In the genomic region with DNA sequence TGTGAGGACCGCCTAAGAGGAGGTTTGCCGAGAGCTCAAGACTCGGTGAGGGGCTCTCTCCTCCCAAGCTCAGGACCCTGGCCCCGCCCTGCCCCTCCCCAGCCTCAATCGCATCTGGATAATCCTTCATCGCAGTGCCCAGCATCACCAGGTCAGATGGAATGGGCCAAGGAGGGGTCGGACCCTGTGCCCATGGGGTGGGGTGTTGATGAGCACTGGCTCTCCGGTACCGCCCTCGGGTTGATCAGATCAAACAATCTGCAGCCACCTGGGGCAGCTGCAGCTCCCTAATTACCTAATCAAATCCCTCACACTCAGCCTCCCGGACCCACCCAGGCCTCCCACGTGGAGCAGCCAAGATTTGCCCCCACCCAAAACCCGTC, we compare ENCODE assay signal across 15 cellular contexts. TPM values are rescaled to one million over a fixed set of nuclear protein-coding genes. Genes with fewer than 3 reads are reported as not detected.
A peak's percentile ranks its signal among the peaks of the same experiment; 100 is the strongest.
DNase-seq lines count a peak whose midpoint lies in the region; ATAC-seq, FAIRE-seq and TF ChIP-seq lines count a peak whose summit lies in the region.
"Had no signal": no experiment of that assay in that cellular context is flagged by ENCODE, and none has a peak within 500 bp of the region (broad histone marks: within the 10 kb centered on the region; RNA-seq: fewer than 3 reads in every experiment).

No MANE protein-coding gene starts in this region.

- no peaks in the 10 kb centered on the region for H3K9me3 ChIP-seq in pancreas
- H3K9me3 ChIP-seq: BLaER1 treated with 17β-estradiol and CSF1 and Interleukin-3, amounts not matched to agents 10 nM and 100 nM; prostate gland; spleen had no signal

- H3K27ac ChIP-seq in dorsolateral prefrontal cortex (no peak overlapping the region), pancreas (no peak overlapping the region)
- H3K27ac ChIP-seq: prostate gland, spleen had no signal

- no peaks in the 10 kb centered on the region for H3K9me3 Mint-ChIP-seq in mesothelial cell of epicardium
- H3K9me3 Mint-ChIP-seq: activated naive CD8-positive, alpha-beta T cell treated with anti-CD3 and anti-CD28 coated beads for 36 hours; T-helper 1 cell treated with Interleukin-12 subunit alpha and Interleukin-12 subunit beta and Interleukin-4 antibody, amounts not matched to agents 30 μg/mL and 1 μg/mL, for 36 hours had no signal

- H3K27me3 ChIP-seq in dorsolateral prefrontal cortex (peaks cover 0 to 4% (median 0%) of the 10 kb centered on the region in 45 donors), pancreas (no peaks in the 10 kb centered on the region)
- H3K27me3 ChIP-seq: BLaER1 treated with 17β-estradiol and CSF1 and Interleukin-3, amounts not matched to agents 10 nM and 100 nM had no signal

- H3K4me3 ChIP-seq in dorsolateral prefrontal cortex (peak overlapping the region in 58 of 59 donors; percentile 11 to 65 (median 48)), pancreas (peak overlapping the region in 2 of 4 donors; percentile 11 to 24)
- H3K4me3 ChIP-seq: BLaER1 treated with 17β-estradiol and CSF1 and Interleukin-3, amounts not matched to agents 10 nM and 100 nM; prostate gland had no signal

- no peaks in the 10 kb centered on the region for H3K4me1 Mint-ChIP-seq in mesothelial cell of epicardium

- DNase-seq in NCI-H146 (lab: John Stamatoyannopoulos, UW) (peak; percentile 34), NCI-H146 treated with DMSO at 0.1 percent for 48 hours (lab: John Stamatoyannopoulos, UW; ENCODE audit: unreplicated experiment) (no peak), NCI-H69 (lab: John Stamatoyannopoulos, UW) (peak; percentile 57), dorsolateral prefrontal cortex (no peak), pancreas (no peak), DMS153 (lab: John Stamatoyannopoulos, UW) (no peak), mesothelial cell of epicardium (ENCODE audit: low spot score in 2 of 2, unreplicated experiment in 2 of 2) (no peak)

- peak; percentile 3 to 31 (median 8) for ATAC-seq in pancreas
- no peak for ATAC-seq in HG02852 (IDR thresholded peaks at IDR 0.05; ENCODE audit: unreplicated experiment)

- peaks cover 42% of the 10 kb centered on the region for H3K27me3 Mint-ChIP-seq in mesothelial cell of epicardium (ENCODE audit: low read depth)

- WGBS in pancreas, 2 donors, result 51 to 57% methylated on average over 13 of the region's 13 CpGs

- H3K36me3 ChIP-seq in pancreas, result no peaks in the 10 kb centered on the region
- H3K36me3 ChIP-seq: BLaER1 treated with 17β-estradiol and CSF1 and Interleukin-3, amounts not matched to agents 10 nM and 100 nM; prostate gland; spleen had no signal

- peaks cover 0 to 6% (median 3%) of the 10 kb centered on the region in 3 donors for H3K4me1 ChIP-seq in pancreas
- H3K4me1 ChIP-seq: prostate gland had no signal

- no peak for FAIRE-seq in pancreas (lab: Jason Lieb, UNC)

- intact Hi-C loops in dorsolateral prefrontal cortex (cut with DNase I) (loop anchor here (5.0 to 10.0 kb wide), 2 partner anchors 530 to 533 kb away; a partner anchor contains a TSS), pancreas (cut with DNase I) (no loop called here)

- no peaks in the 10 kb centered on the region for H3K36me3 Mint-ChIP-seq in mesothelial cell of epicardium
- H3K36me3 Mint-ChIP-seq: activated naive CD8-positive, alpha-beta T cell treated with anti-CD3 and anti-CD28 coated beads for 36 hours; naive B cell had no signal

- no peak overlapping the region for H3K27ac Mint-ChIP-seq in mesothelial cell of epicardium
- H3K27ac Mint-ChIP-seq: activated naive CD8-positive, alpha-beta T cell treated with anti-CD3 and anti-CD28 coated beads for 36 hours; T-helper 1 cell treated with Interleukin-12 subunit alpha and Interleukin-12 subunit beta and Interleukin-4 antibody, amounts not matched to agents 30 μg/mL and 1 μg/mL, for 36 hours had no signal

- no peak for TF ChIP-seq CTCF in dorsolateral prefrontal cortex (IDR thresholded peaks at IDR 0.05 in 54 of 56, conservative IDR thresholded peaks at IDR 0.05 in 2 of 56; ENCODE audit: low read depth in 1 of 56, partially characterized antibody in 56 of 56)
- no peak for TF ChIP-seq CTCF in pancreas (IDR thresholded peaks at IDR 0.05)
- no peak for TF ChIP-seq CTCF in mesothelial cell of epicardium (IDR thresholded peaks at IDR 0.05; ENCODE audit: unreplicated experiment)

- H3K4me3 Mint-ChIP-seq in mesothelial cell of epicardium, result no peak overlapping the region
- H3K4me3 Mint-ChIP-seq: activated CD8-positive, alpha-beta T cell treated with anti-CD3 and anti-CD28 coated beads, Interleukin-2, amount 10 ng/mL, durations not matched to agents 7 days and 5 days; activated naive CD8-positive, alpha-beta T cell treated with anti-CD3 and anti-CD28 coated beads for 36 hours had no signal

RNA-seq across cellular contexts. Expression of a gene that starts 24.4 kb away (rescaled TPM):
- total RNA-seq in dorsolateral prefrontal cortex (10 to 100 TPM; 15.6 to 26.5 (median 20.8) TPM), pancreas (1 to 10 TPM; 3.9 to 9.5 (median 4.7) TPM), mesothelial cell of epicardium (8.6 to 8.9 TPM (median 8.6 TPM) in 3 replicates)
- 1 to 10 TPM; 3.4 to 6.4 TPM for polyA plus RNA-seq in pancreas

Comparison
In these comparisons a context has a peak if more than half of its experiments do, and no peak if none do; other contexts are left out.
1. DNase-seq: peak in NCI-H146 (single experiment) and NCI-H69 (single experiment); none in NCI-H146 treated with DMSO at 0.1 percent for 48 hours (single experiment), dorsolateral prefrontal cortex (0 of 10), pancreas (0 of 6), DMS153 (single experiment) and mesothelial cell of epicardium (0 of 2).
2. intact Hi-C loops: an anchor here in dorsolateral prefrontal cortex (5.0 to 10.0 kb wide); none called in pancreas.